ENCODE assay signal across 17 cellular contexts in genomic region chr17:36510636-36511035, GRCh38. TPM values are rescaled to one million over a fixed set of nuclear protein-coding genes. Genes with fewer than 3 reads are reported as not detected.
DNase-seq lines count a peak whose midpoint lies in the region; ATAC-seq, FAIRE-seq and TF ChIP-seq lines count a peak whose summit lies in the region.
"Had no signal": no experiment of that assay in that cellular context is flagged by ENCODE, and none has a peak within 500 bp of the region (broad histone marks: within the 10 kb centered on the region; RNA-seq: fewer than 3 reads in every experiment).

No MANE protein-coding gene starts in this region.

- no peaks in the 10 kb centered on the region for H3K79me2 ChIP-seq in K562 (ENCODE audit: control insufficient read depth, insufficient read depth, low read length)

- CTCF ChIA-PET in Caco-2 (lab: Charles Lee) (no interaction called here), K562 (lab: Yijun Ruan, JAX; ENCODE audit: low intra/inter-chr PET ratio) (no interaction called here)

- peaks cover 6% of the 10 kb centered on the region; the same call in 1 of the 2 replicates for H4K20me1 ChIP-seq in K562 (replicated peaks; ENCODE audit: control insufficient read depth, insufficient read depth, low read length)

- TF ChIP-seq CTCF in BE2C (IDR thresholded peaks at IDR 0.05; ENCODE audit: low read depth, low read length) (no peak), Caco-2 (IDR thresholded peaks at IDR 0.05; ENCODE audit: insufficient read depth in 1 of 2, low read depth in 1 of 2, low read length in 1 of 2, severe bottlenecking in 1 of 2, unreplicated experiment in 1 of 2) (no peak), K562 (IDR thresholded peaks at IDR 0.05 in 2 of 3, conservative IDR thresholded peaks at IDR 0.05 in 1 of 3; ENCODE audit: insufficient read depth in 2 of 3, low read depth in 1 of 3, low read length in 3 of 3) (no peak), neural crest cell (conservative IDR thresholded peaks at IDR 0.05) (no peak)

- 92% methylated on average over 14 of the region's 14 CpGs for WGBS in K562 (ENCODE audit: insufficient coverage, low coverage, missing lambda C conversion rate)

- no peaks in the 10 kb centered on the region for H3K27me3 Mint-ChIP-seq in Caco-2 (ENCODE audit: insufficient read depth, unreplicated experiment)
- H3K27me3 Mint-ChIP-seq in neural crest cell (ENCODE audit: low read depth) = no peaks in the 10 kb centered on the region

- H3K4me3 ChIP-seq in BE2C (ENCODE audit: low read depth, low read length) (no peak overlapping the region), Caco-2 (ENCODE audit: low read depth, low read length) (no peak overlapping the region), K562 (no peak overlapping the region)
- H3K4me3 ChIP-seq: Peyer's patch had no signal

- no peak overlapping the region for H3K4me2 ChIP-seq in K562 (ENCODE audit: insufficient read depth, low read length)

- H3K9me3 Mint-ChIP-seq in Caco-2 (ENCODE audit: unreplicated experiment) (no peaks in the 10 kb centered on the region), neural crest cell (no peaks in the 10 kb centered on the region)

- H3K27me3 ChIP-seq in BE2C (no peaks in the 10 kb centered on the region), Caco-2 (replicated peaks; ENCODE audit: control insufficient read depth, insufficient read depth, low read length) (no peaks in the 10 kb centered on the region), K562 (ENCODE audit: control insufficient read depth in 2 of 2, insufficient read depth in 2 of 2, low read length in 2 of 2) (no peaks in the 10 kb centered on the region)
- H3K27me3 ChIP-seq: Peyer's patch had no signal

- H2AFZ ChIP-seq in K562 (ENCODE audit: low read depth, low read length) = no peak overlapping the region

- in situ Hi-C loops in K562 (cut with MboI) = no loop called here

- ATAC-seq in K562 (no peak), GM21717 (IDR thresholded peaks at IDR 0.05; ENCODE audit: unreplicated experiment) (no peak), GM18868 (IDR thresholded peaks at IDR 0.05; ENCODE audit: unreplicated experiment) (no peak)
- ATAC-seq: Right ventricle myocardium inferior had no signal

- H3K27ac Mint-ChIP-seq in Caco-2 (ENCODE audit: unreplicated experiment) = peak overlapping the region; percentile 35
- peak overlapping the region; percentile 78 for H3K27ac Mint-ChIP-seq in neural crest cell (ENCODE audit: unreplicated experiment)

- H3K9me3 ChIP-seq in BE2C (no peaks in the 10 kb centered on the region), Caco-2 (no peaks in the 10 kb centered on the region), K562 (replicated peaks; ENCODE audit: control insufficient read depth, insufficient read depth, low read depth, low read length) (no peaks in the 10 kb centered on the region)
- H3K9me3 ChIP-seq: Peyer's patch had no signal

- BruUV-seq in Caco-2 (replicated peaks; lab: Mats Ljungman, UMichigan) (no TSS peak), K562 (replicated peaks; lab: Mats Ljungman, UMichigan) (no TSS peak)

- no peak for TF ChIP-seq EP300 in K562 (IDR thresholded peaks at IDR 0.05; ENCODE audit: low read length)

- H3K36me3 ChIP-seq in BE2C (peaks cover 30% of the 10 kb centered on the region), Caco-2 (ENCODE audit: control insufficient read depth, insufficient read depth, low read length) (peaks cover 1% of the 10 kb centered on the region), K562 (ENCODE audit: control insufficient read depth, insufficient read depth, low read length) (peaks cover 98% of the 10 kb centered on the region)

- no peaks in the 10 kb centered on the region for H3K9me1 ChIP-seq in K562 (ENCODE audit: control insufficient read depth, insufficient read depth, low read length)

- H3K4me1 ChIP-seq in BE2C (peaks cover 14% of the 10 kb centered on the region), Caco-2 (no peaks in the 10 kb centered on the region), K562 (replicated peaks in 1 of 2; ENCODE audit: control insufficient read depth in 2 of 2, insufficient read depth in 2 of 2, low read length in 2 of 2) (peaks cover 0 to 3% of the 10 kb centered on the region in 2 experiments; a peak in 1 of 5 replicates)
- H3K4me1 ChIP-seq: Peyer's patch had no signal

- H3K36me3 Mint-ChIP-seq in Caco-2 (ENCODE audit: insufficient read depth, unreplicated experiment) = peaks cover 75% of the 10 kb centered on the region
- H3K36me3 Mint-ChIP-seq in neural crest cell (ENCODE audit: low read depth) = peaks cover 2% of the 10 kb centered on the region

- TF ChIP-seq POLR2A in K562 (conservative IDR thresholded peaks at IDR 0.05) = no peak

- FAIRE-seq in K562 (lab: Jason Lieb, UNC) = no peak
- FAIRE-seq: G401.6 had no signal

- H3K4me1 Mint-ChIP-seq in Caco-2 (ENCODE audit: low read depth, unreplicated experiment) (no peaks in the 10 kb centered on the region), neural crest cell (no peaks in the 10 kb centered on the region)

- POLR2A ChIA-PET in Caco-2 (lab: Charles Lee) = no interaction called here
- POLR2A ChIA-PET in K562 (lab: Yijun Ruan, JAX) = interaction anchor here (0.6 kb wide), 1 partner anchor 176 kb away, joined by 3 read pairs; no protein-coding TSS in a partner anchor

- DNase-seq in BE2C = peak; percentile 87
- peak in 1 of 2 experiments; percentile 26 for DNase-seq in Caco-2
- DNase-seq in K562 (ENCODE audit: extremely low read depth in 1 of 4, low spot score in 3 of 4) = no peak
- no peak for DNase-seq in neural crest cell (ENCODE audit: low read depth, low spot score)
- no peak for DNase-seq in T-helper 1 cell
- DNase-seq: HCEC 1CT; NCI-H1105; NCI-H1694; NCI-H2081 treated with DMSO at 0.1 percent for 48 hours; NCI-H748 treated with DMSO at 0.1 percent for 48 hours; NK-92 treated with Interleukin-12 subunit alpha and Interleukin-12 subunit beta, amount 100 ng/mL, for 24 hours; Peyer's patch had no signal

- 0 out of 4 replicates have a peak overlapping the region, but pooled peaks of 1 of the 2 experiments have one; percentile 55 for H3K9ac ChIP-seq in K562 (ENCODE audit: insufficient read depth in 1 of 2, low read depth in 2 of 2, low read length in 2 of 2)

- TF ChIP-seq RAD21 in K562 (CRISPR knock-in tag; conservative IDR thresholded peaks at IDR 0.05 in 1 of 2, IDR thresholded peaks at IDR 0.05 in 1 of 2) = no peak

- H3K4me3 Mint-ChIP-seq in Caco-2 (ENCODE audit: unreplicated experiment) = no peak overlapping the region
- H3K4me3 Mint-ChIP-seq in neural crest cell = no peak overlapping the region

- intact Hi-C loops in Caco-2 (cut with micrococcal nuclease; ENCODE audit: unreplicated experiment) (no loop called here), K562 (cut with micrococcal nuclease) (no loop called here)

- no peak overlapping the region for H3K27ac ChIP-seq in K562 (ENCODE audit: extremely low read depth, low read depth, low read length)
- H3K27ac ChIP-seq: C4-2B, Peyer's patch had no signal

RNA-seq across cellular contexts. Expression of gene MYO19, which starts 24.0 kb away (rescaled TPM):
- 44.2 TPM for polyA plus RNA-seq in BE2C (2012; ENCODE audit: insufficient read depth, insufficient read length, low read depth)
- total RNA-seq in Caco-2 (2022) (153 and 177 TPM in 2 replicates), K562 (2014; rRNA removed) (129 and 163 TPM in 2 replicates), K562 (2014; rRNA removed; fragmentation: Illumina TruSeq; extraction: Trizol) (106 and 112 TPM in 2 replicates), K562 (2015; rRNA removed; fragmentation: Illumina TruSeq; extraction: Trizol) (117 and 121 TPM in 2 replicates), K562 (2021) (136 and 153 TPM in 2 replicates), neural crest cell (101 and 104 TPM in 2 replicates)
- total RNA-seq in K562 (2011; cell fraction: chromatin; rRNA removed; ENCODE audit: low replicate concordance) = 1,055 and 1,571 TPM in 2 replicates
- 696 and 717 TPM in 2 replicates for total RNA-seq in K562 (2011; cell fraction: nucleolus; rRNA removed)
- total RNA-seq in K562 (2011; cell fraction: nucleoplasm; rRNA removed) = 748 and 751 TPM in 2 replicates
- polyA plus RNA-seq in K562 (2011; rRNA removed) (115 and 135 TPM in 2 replicates), K562 (2014; fragmentation: Illumina TruSeq; extraction: Trizol) (139 and 162 TPM in 2 replicates), K562 (2014; fragmentation: Nextera tagmentation; extraction: Ambion mirVana) (10 to 100 TPM; 21.6 to 24.5 TPM), K562 (2014; rRNA removed) (176 and 178 TPM in 2 replicates)
- 96.3 and 184 TPM in 2 replicates for polyA plus RNA-seq in K562 (2011; cell fraction: cytosol; rRNA removed)
- polyA plus RNA-seq in K562 (2011; cell fraction: nucleus; rRNA removed) = 697 and 1,515 TPM in 2 replicates
- polyA plus RNA-seq in K562 (2012) = 69.8 and 106 TPM in 2 replicates
- polyA minus RNA-seq in K562 (2011; rRNA and poly(A)+ RNA removed) = 105 and 166 TPM in 2 replicates
- polyA minus RNA-seq in K562 (2011; cell fraction: cytosol; rRNA and poly(A)+ RNA removed) = 66.4 and 70.3 TPM in 2 replicates
- polyA minus RNA-seq in K562 (2011; cell fraction: nucleus; rRNA and poly(A)+ RNA removed) = 226 and 316 TPM in 2 replicates

RNA-seq across cellular contexts. Expression of gene PIGW, which starts 24.2 kb away (rescaled TPM):
- polyA plus RNA-seq in BE2C (2012; ENCODE audit: insufficient read depth, insufficient read length, low read depth) = 34.8 TPM
- 30.9 and 33.6 TPM in 2 replicates for total RNA-seq in Caco-2 (2022)
- 12.0 and 21.0 TPM in 2 replicates for total RNA-seq in K562 (2011; cell fraction: chromatin; rRNA removed; ENCODE audit: low replicate concordance)
- total RNA-seq in K562 (2011; cell fraction: nucleolus; rRNA removed) = 9.6 and 12.7 TPM in 2 replicates
- 22.6 and 29.7 TPM in 2 replicates for total RNA-seq in K562 (2011; cell fraction: nucleoplasm; rRNA removed)
- total RNA-seq in K562 (2014; rRNA removed) = 13.0 and 13.8 TPM in 2 replicates
- total RNA-seq in K562 (2014; rRNA removed; fragmentation: Illumina TruSeq; extraction: Trizol) = 24.7 and 27.8 TPM in 2 replicates
- total RNA-seq in K562 (2015; rRNA removed; fragmentation: Illumina TruSeq; extraction: Trizol) = 21.2 TPM in 2 replicates
- 22.1 and 26.9 TPM in 2 replicates for total RNA-seq in K562 (2021)
- polyA plus RNA-seq in K562 (2011; rRNA removed) = 14.5 and 26.2 TPM in 2 replicates
- 11.9 and 12.9 TPM in 2 replicates for polyA plus RNA-seq in K562 (2011; cell fraction: cytosol; rRNA removed)
- polyA plus RNA-seq in K562 (2011; cell fraction: nucleus; rRNA removed) = 5.3 and 6.3 TPM in 2 replicates
- polyA plus RNA-seq in K562 (2012) = 13.2 and 26.4 TPM in 2 replicates
- 29.4 and 33.9 TPM in 2 replicates for polyA plus RNA-seq in K562 (2014; fragmentation: Illumina TruSeq; extraction: Trizol)
- polyA plus RNA-seq in K562 (2014; fragmentation: Nextera tagmentation; extraction: Ambion mirVana) = 10 to 100 TPM in 1 of 2 experiments, 1 to 10 TPM in 1; 9.5 to 15.4 TPM
- 16.5 and 25.0 TPM in 2 replicates for polyA plus RNA-seq in K562 (2014; rRNA removed)
- 6.9 and 11.8 TPM in 2 replicates for polyA minus RNA-seq in K562 (2011; rRNA and poly(A)+ RNA removed)
- polyA minus RNA-seq in K562 (2011; cell fraction: cytosol; rRNA and poly(A)+ RNA removed) = 4.5 and 8.8 TPM in 2 replicates
- 4.6 and 5.0 TPM in 2 replicates for polyA minus RNA-seq in K562 (2011; cell fraction: nucleus; rRNA and poly(A)+ RNA removed)
- total RNA-seq in neural crest cell = 20.8 and 20.9 TPM in 2 replicates

RNA-seq across cellular contexts. Expression of gene ZNHIT3, which starts 24.2 kb away (rescaled TPM):
- 159 TPM for polyA plus RNA-seq in BE2C (2012; ENCODE audit: insufficient read depth, insufficient read length, low read depth)
- 58.6 and 61.9 TPM in 2 replicates for total RNA-seq in Caco-2 (2022)
- total RNA-seq in K562 (2011; cell fraction: chromatin; rRNA removed; ENCODE audit: low replicate concordance) = 32.7 and 39.4 TPM in 2 replicates
- 29.9 and 34.3 TPM in 2 replicates for total RNA-seq in K562 (2011; cell fraction: nucleolus; rRNA removed)
- 39.5 and 43.7 TPM in 2 replicates for total RNA-seq in K562 (2011; cell fraction: nucleoplasm; rRNA removed)
- 45.0 and 52.6 TPM in 2 replicates for total RNA-seq in K562 (2014; rRNA removed)
- 90.9 and 92.3 TPM in 2 replicates for total RNA-seq in K562 (2014; rRNA removed; fragmentation: Illumina TruSeq; extraction: Trizol)
- 79.6 and 88.4 TPM in 2 replicates for total RNA-seq in K562 (2015; rRNA removed; fragmentation: Illumina TruSeq; extraction: Trizol)
- total RNA-seq in K562 (2021) = 52.0 and 60.6 TPM in 2 replicates
- 103 and 146 TPM in 2 replicates for polyA plus RNA-seq in K562 (2011; rRNA removed)
- polyA plus RNA-seq in K562 (2011; cell fraction: cytosol; rRNA removed) = 68.0 and 87.6 TPM in 2 replicates
- polyA plus RNA-seq in K562 (2011; cell fraction: nucleus; rRNA removed) = 35.6 and 45.0 TPM in 2 replicates
- 62.6 and 68.8 TPM in 2 replicates for polyA plus RNA-seq in K562 (2012)
- 72.5 and 76.3 TPM in 2 replicates for polyA plus RNA-seq in K562 (2014; fragmentation: Illumina TruSeq; extraction: Trizol)
- polyA plus RNA-seq in K562 (2014; fragmentation: Nextera tagmentation; extraction: Ambion mirVana) = 100 to 1,000 TPM; 270 to 300 TPM
- polyA plus RNA-seq in K562 (2014; rRNA removed) = 88.4 and 95.7 TPM in 2 replicates
- polyA minus RNA-seq in K562 (2011; rRNA and poly(A)+ RNA removed) = 40.6 and 42.8 TPM in 2 replicates
- polyA minus RNA-seq in K562 (2011; cell fraction: cytosol; rRNA and poly(A)+ RNA removed) = 14.8 and 15.9 TPM in 2 replicates
- 14.4 and 18.1 TPM in 2 replicates for polyA minus RNA-seq in K562 (2011; cell fraction: nucleus; rRNA and poly(A)+ RNA removed)
- 53.7 and 57.0 TPM in 2 replicates for total RNA-seq in neural crest cell

RNA-seq across cellular contexts. Expression of gene GGNBP2, which starts 34.1 kb away (rescaled TPM):
- 81.5 TPM for polyA plus RNA-seq in BE2C (2012; ENCODE audit: insufficient read depth, insufficient read length, low read depth)
- total RNA-seq in Caco-2 (2022) (91.3 and 91.5 TPM in 2 replicates), K562 (2014; rRNA removed) (46.9 and 51.4 TPM in 2 replicates), K562 (2014; rRNA removed; fragmentation: Illumina TruSeq; extraction: Trizol) (64.1 and 66.0 TPM in 2 replicates), K562 (2015; rRNA removed; fragmentation: Illumina TruSeq; extraction: Trizol) (61.5 and 71.3 TPM in 2 replicates), K562 (2021) (53.2 and 60.5 TPM in 2 replicates), neural crest cell (71.8 and 72.3 TPM in 2 replicates)
- 160 and 249 TPM in 2 replicates for total RNA-seq in K562 (2011; cell fraction: chromatin; rRNA removed; ENCODE audit: low replicate concordance)
- 57.2 and 67.9 TPM in 2 replicates for total RNA-seq in K562 (2011; cell fraction: nucleolus; rRNA removed)
- 114 and 172 TPM in 2 replicates for total RNA-seq in K562 (2011; cell fraction: nucleoplasm; rRNA removed)
- polyA plus RNA-seq in K562 (2011; rRNA removed) (87.7 and 96.6 TPM in 2 replicates), K562 (2014; fragmentation: Illumina TruSeq; extraction: Trizol) (78.8 and 89.8 TPM in 2 replicates), K562 (2014; fragmentation: Nextera tagmentation; extraction: Ambion mirVana) (10 to 100 TPM; 35.7 to 41.0 TPM), K562 (2014; rRNA removed) (71.6 and 76.5 TPM in 2 replicates)
- 46.2 and 46.7 TPM in 2 replicates for polyA plus RNA-seq in K562 (2011; cell fraction: cytosol; rRNA removed)
- polyA plus RNA-seq in K562 (2011; cell fraction: nucleus; rRNA removed) = 119 and 123 TPM in 2 replicates
- 55.0 and 62.9 TPM in 2 replicates for polyA plus RNA-seq in K562 (2012)
- 76.8 and 116 TPM in 2 replicates for polyA minus RNA-seq in K562 (2011; rRNA and poly(A)+ RNA removed)
- 22.1 and 22.6 TPM in 2 replicates for polyA minus RNA-seq in K562 (2011; cell fraction: cytosol; rRNA and poly(A)+ RNA removed)
- 31.4 and 44.9 TPM in 2 replicates for polyA minus RNA-seq in K562 (2011; cell fraction: nucleus; rRNA and poly(A)+ RNA removed)
